1 cellular context compared by ENCODE assay signal in genomic region chr11:41848349-41848748, GRCh38.
TF ChIP-seq lines count a peak whose summit lies in the region.

No MANE protein-coding gene starts in this region.

TF ChIP-seq in SK-N-SH, 30 proteins besides CTCF, POLR2A, EP300 and RAD21 (continued from another document):
- TF ChIP-seq IRF3 (IDR thresholded peaks at IDR 0.05; ENCODE audit: low read depth, low read length) (no peak), FOXM1 (IDR thresholded peaks at IDR 0.05; ENCODE audit: low read depth) (no peak), NFIC (IDR thresholded peaks at IDR 0.05; ENCODE audit: borderline replicate concordance) (no peak), GATA2 (CRISPR knock-in tag; IDR thresholded peaks at IDR 0.05) (peak; percentile 72), EZH2phosphoT487 (IDR thresholded peaks at IDR 0.05; ENCODE audit: borderline replicate concordance, low read depth) (no peak)
